ENCODE assay signal across 15 cellular contexts in genomic region chr11:66373261-66373660, GRCh38. TPM values are rescaled to one million over a fixed set of nuclear protein-coding genes. Genes with fewer than 3 reads are reported as not detected.
DNase-seq lines count a peak whose midpoint lies in the region; ATAC-seq and TF ChIP-seq lines count a peak whose summit lies in the region.
"Had no signal": no experiment of that assay in that cellular context is flagged by ENCODE, and none has a peak within 500 bp of the region (broad histone marks: within the 10 kb centered on the region; RNA-seq: fewer than 3 reads in every experiment).

No MANE protein-coding gene starts in this region.

- no peaks in the 10 kb centered on the region for H3K9me3 ChIP-seq in heart left ventricle
- H3K9me3 ChIP-seq in gastrocnemius medialis, result no peaks in the 10 kb centered on the region
- no peaks in the 10 kb centered on the region for H3K9me3 ChIP-seq in right lobe of liver
- H3K9me3 ChIP-seq: SJCRH30 had no signal

- H3K4me1 ChIP-seq in heart left ventricle (peaks cover 0 to 48% (median 23%) of the 10 kb centered on the region in 12 donors), gastrocnemius medialis (peaks cover 35 to 44% of the 10 kb centered on the region in 2 donors), right lobe of liver (no peaks in the 10 kb centered on the region)

- H3K4me3 ChIP-seq in heart left ventricle (no peak overlapping the region), gastrocnemius medialis (peak overlapping the region in 1 of 4 donors; percentile 14), right lobe of liver (no peak overlapping the region)

- peak; percentile 38 for DNase-seq in NCI-H2107 treated with DMSO at 0.1 percent for 48 hours (lab: John Stamatoyannopoulos, UW; ENCODE audit: unreplicated experiment)
- no peak for DNase-seq in NCI-H2107 (lab: John Stamatoyannopoulos, UW)
- peak; percentile 15 for DNase-seq in NCI-H82 treated with DMSO at 0.1 percent for 48 hours (lab: John Stamatoyannopoulos, UW; ENCODE audit: unreplicated experiment)
- peak in 4 of 5 donors; percentile 40 to 81 (median 60) for DNase-seq in heart left ventricle
- DNase-seq in gastrocnemius medialis, result peak; percentile 90 to 95
- no peak for DNase-seq in activated CD4-positive, alpha-beta T cell treated with anti-CD3 and anti-CD28 coated beads for 48 hours
- DNase-seq in right lobe of liver, result no peak
- DNase-seq: activated B cell treated with CpG ODN at 0.5 μM for 24 hours, Kasumi-1, mammary epithelial cell, retina, SJCRH30 had no signal

- intact Hi-C loops in heart left ventricle (cut with DNase I), result no loop called here
- intact Hi-C loops in gastrocnemius medialis (cut with DNase I; ENCODE audit: low total_unique reads), result loop anchor here (10.0 kb wide), 1 partner anchor 458 kb away; the partner anchor contains the start of genes C11orf68 and DRAP1
- intact Hi-C loops in right lobe of liver (cut with DNase I), result no loop called here

- TF ChIP-seq CTCF in heart left ventricle (IDR thresholded peaks at IDR 0.05) (no peak), gastrocnemius medialis (IDR thresholded peaks at IDR 0.05 in 4 of 5, conservative IDR thresholded peaks at IDR 0.05 in 1 of 5) (no peak), right lobe of liver (IDR thresholded peaks at IDR 0.05) (no peak)

- ATAC-seq in heart left ventricle (peak; percentile 68 to 83 (median 73)), gastrocnemius medialis (peak; percentile 71 to 82), right lobe of liver (no peak), HG02571 (IDR thresholded peaks at IDR 0.05; ENCODE audit: unreplicated experiment) (no peak)

- in situ Hi-C loops in gastrocnemius medialis (cut with MboI; ENCODE audit: low sequenced_read_pairs in 4 of 4), result no loop called here

- TF ChIP-seq POLR2A in heart left ventricle (IDR thresholded peaks at IDR 0.05) (no peak), gastrocnemius medialis (IDR thresholded peaks at IDR 0.05) (peak; percentile 20 to 47), right lobe of liver (IDR thresholded peaks at IDR 0.05) (no peak)

- H3K36me3 ChIP-seq in heart left ventricle, result no peaks in the 10 kb centered on the region
- H3K36me3 ChIP-seq in gastrocnemius medialis, result peaks cover 0 to 11% of the 10 kb centered on the region in 2 donors
- H3K36me3 ChIP-seq in right lobe of liver, result no peaks in the 10 kb centered on the region
- H3K36me3 ChIP-seq: SJCRH30 had no signal

- 48 to 54% (median 52%) methylated on average over 5 of the region's 5 CpGs for WGBS in heart left ventricle, 4 donors
- whole genome bisulfite sequencing in right lobe of liver (ENCODE audit: insufficient coverage, low coverage, low lambda C conversion rate, missing lambda C conversion rate), result 81% methylated on average over 5 of the region's 5 CpGs

- H3K27ac ChIP-seq in heart left ventricle, result peak overlapping the region; percentile 73 to 92 (median 84)
- peak overlapping the region; percentile 97 to 99 (median 98) for H3K27ac ChIP-seq in gastrocnemius medialis
- H3K27ac ChIP-seq in right lobe of liver, result no peak overlapping the region
- H3K27ac ChIP-seq: SJCRH30 had no signal

- H3K27me3 ChIP-seq in heart left ventricle, result peaks cover 0 to 52% (median 9%) of the 10 kb centered on the region in 9 donors
- no peaks in the 10 kb centered on the region for H3K27me3 ChIP-seq in gastrocnemius medialis
- H3K27me3 ChIP-seq in right lobe of liver, result no peaks in the 10 kb centered on the region
- H3K27me3 ChIP-seq: SJCRH30 had no signal

RNA-seq across cellular contexts. Expression of gene SLC29A2, which starts 1.7 kb away (rescaled TPM):
- total RNA-seq in heart left ventricle (10 to 100 TPM in 6 of 9 donors, 1 to 10 TPM in 3; 6.8 to 30.9 (median 13.1) TPM), gastrocnemius medialis (100 to 1,000 TPM in 1 of 4 donors, 10 to 100 TPM in 3; 39.2 to 106 (median 70.6) TPM), right lobe of liver (1 to 10 TPM in 4 of 6 experiments, under 1 TPM in 2; 0.35 to 2.2 (median 1.1) TPM)
- 10 to 100 TPM; 18.2 to 29.7 TPM for polyA plus RNA-seq in heart left ventricle
- total RNA-seq: A172 had no signal

RNA-seq across cellular contexts. Expression of gene B4GAT1, which starts 25.8 kb away (rescaled TPM):
- 100 to 1,000 TPM in 1 of 9 donors, 10 to 100 TPM in 8; 37.3 to 109 (median 52.3) TPM for total RNA-seq in heart left ventricle
- 10 to 100 TPM; 37.2 to 54.0 TPM for polyA plus RNA-seq in heart left ventricle
- total RNA-seq in gastrocnemius medialis, result 10 to 100 TPM; 30.3 to 59.7 (median 40.4) TPM
- 10 to 100 TPM in 5 of 6 experiments, 1 to 10 TPM in 1; 6.3 to 25.4 (median 15.6) TPM for total RNA-seq in right lobe of liver

RNA-seq across cellular contexts. Expression of gene BRMS1, which starts 28.4 kb away (rescaled TPM):
- 10 to 100 TPM in 8 of 9 donors, 1 to 10 TPM in 1; 9.7 to 39.2 (median 16.5) TPM for total RNA-seq in heart left ventricle
- 10 to 100 TPM; 24.7 to 77.4 TPM for polyA plus RNA-seq in heart left ventricle
- 10 to 100 TPM; 40.1 to 73.5 (median 64.8) TPM for total RNA-seq in gastrocnemius medialis
- 10 to 100 TPM in 5 of 6 experiments, 1 to 10 TPM in 1; 8.2 to 31.9 (median 12.1) TPM for total RNA-seq in right lobe of liver

RNA-seq across cellular contexts. Expression of gene RIN1, which starts 37.0 kb away (rescaled TPM):
- total RNA-seq in heart left ventricle, result 1 to 10 TPM in 8 of 9 donors, under 1 TPM in 1; 0.99 to 5.2 (median 1.5) TPM
- 1 to 10 TPM; 1.3 to 2.9 TPM for polyA plus RNA-seq in heart left ventricle
- total RNA-seq in gastrocnemius medialis, result 1 to 10 TPM; 1.9 to 9.7 (median 7.0) TPM
- 1 to 10 TPM in 3 of 6 experiments, under 1 TPM in 3; 0.46 to 1.8 (median 0.94) TPM for total RNA-seq in right lobe of liver

RNA-seq across cellular contexts. Expression of gene NPAS4, which starts 47.6 kb away (rescaled TPM):
- total RNA-seq in heart left ventricle (under 1 TPM in 1 of 9 donors, not detected in 8; 0.75 TPM), gastrocnemius medialis (not detected), right lobe of liver (not detected)
- polyA plus RNA-seq in heart left ventricle, result under 1 TPM in 1 of 2 donors, not detected in 1; 0.04 TPM
- total RNA-seq: A172, activated B cell treated with CpG ODN at 0.5 μM for 24 hours, NCI-H460, SJCRH30 had no signal
- polyA plus RNA-seq: mammary epithelial cell had no signal

Comparison
In these comparisons a context has a peak if more than half of its experiments do, and no peak if none do; other contexts are left out.
1. DNase-seq: peak in NCI-H2107 treated with DMSO at 0.1 percent for 48 hours (single experiment), NCI-H82 treated with DMSO at 0.1 percent for 48 hours (single experiment), heart left ventricle (4 of 5) and gastrocnemius medialis (2 of 2); none in NCI-H2107 (single experiment), activated CD4-positive, alpha-beta T cell treated with anti-CD3 and anti-CD28 coated beads for 48 hours (single experiment) and right lobe of liver (0 of 3).
2. ATAC-seq: peak in heart left ventricle (4 of 4) and gastrocnemius medialis (2 of 2); none in right lobe of liver (0 of 4) and HG02571 (single experiment).
3. H3K27ac ChIP-seq: peak in heart left ventricle (12 of 12) and gastrocnemius medialis (4 of 4); none in right lobe of liver (0 of 3).
4. POLR2A ChIP-seq: peak in gastrocnemius medialis (2 of 2); none in heart left ventricle (0 of 2) and right lobe of liver (single experiment).